ENCODE assay signal across 8 cellular contexts in the genomic region with DNA sequence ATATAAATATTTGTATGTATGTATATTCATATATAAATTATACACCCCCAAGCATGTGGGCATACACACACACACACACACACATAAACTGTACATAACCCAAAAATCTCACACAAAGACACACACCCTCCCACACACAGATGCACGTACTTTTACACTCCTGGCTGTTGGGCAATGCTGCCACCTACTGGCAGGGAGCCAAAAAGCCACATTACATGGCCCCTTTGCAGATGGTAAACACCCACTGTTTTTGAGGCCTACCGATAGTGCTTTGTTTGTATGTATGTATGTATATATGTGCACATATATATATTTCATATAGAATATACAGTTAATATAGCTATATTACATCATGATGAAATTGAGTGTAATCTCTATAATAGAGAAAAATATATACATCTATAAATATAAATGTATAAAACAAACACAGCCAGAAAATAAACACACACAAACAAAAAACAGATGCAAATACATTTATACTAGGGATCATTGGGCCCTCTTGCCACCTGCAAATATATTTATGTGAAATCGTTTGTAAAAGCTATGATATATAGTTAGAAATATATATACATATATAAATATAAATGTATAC.
DNase-seq lines count a peak whose midpoint lies in the region; ATAC-seq and TF ChIP-seq lines count a peak whose summit lies in the region.

No MANE protein-coding gene starts in this region.

- POLR2A ChIA-PET in T-cell (lab: Charles Lee) = interaction anchor here in 1 of 2 donors (1.2 kb wide), 1 partner anchor 137 kb away, joined by 4 read pairs; no protein-coding TSS in a partner anchor

- no peaks in the 10 kb centered on the region for H3K4me1 Mint-ChIP-seq in T-cell

- no peaks in the 10 kb centered on the region for H3K27me3 Mint-ChIP-seq in T-cell

- H3K4me3 ChIP-seq in GM12875 (ENCODE audit: low read depth, low read length) (no peak overlapping the region), right atrium auricular region (no peak overlapping the region), sigmoid colon (no peak overlapping the region)

- peak; percentile 84 for ATAC-seq in HG02571 (IDR thresholded peaks at IDR 0.05; ENCODE audit: unreplicated experiment)
- peak; percentile 87 to 98 (median 94) for ATAC-seq in T-cell (replicated peaks in 1 of 4)

- no peaks in the 10 kb centered on the region for H3K36me3 ChIP-seq in right atrium auricular region
- H3K36me3 ChIP-seq in sigmoid colon = no peaks in the 10 kb centered on the region

- H3K9me3 Mint-ChIP-seq in T-cell = no peaks in the 10 kb centered on the region

- TF ChIP-seq POLR2A in sigmoid colon (IDR thresholded peaks at IDR 0.05) = no peak

- 11 to 14% methylated on average over 3 of the region's 3 CpGs for WGBS in sigmoid colon, 2 donors

- H3K9me3 ChIP-seq in right atrium auricular region (no peaks in the 10 kb centered on the region), sigmoid colon (no peaks in the 10 kb centered on the region)

- CTCF ChIA-PET in T-cell (lab: Charles Lee) = interaction anchor here (0.6 to 2.0 kb wide), 15 partner anchors 9 to 479 kb away, joined by 3 to 28 read pairs (median 4); no protein-coding TSS in a partner anchor

- no peaks in the 10 kb centered on the region for H3K4me1 ChIP-seq in right atrium auricular region
- H3K4me1 ChIP-seq in sigmoid colon = no peaks in the 10 kb centered on the region

- TF ChIP-seq EP300 in sigmoid colon (IDR thresholded peaks at IDR 0.05) = no peak

- intact Hi-C loops in sigmoid colon (cut with DNase I) = loop anchor here (5.0 kb wide), 1 partner anchor 138 kb away; no protein-coding TSS in a partner anchor

- peak; percentile 88 for TF ChIP-seq CTCF in GM12875 (IDR thresholded peaks at IDR 0.05; ENCODE audit: borderline replicate concordance, insufficient read depth, low read depth, low read length)
- peak; percentile 48 to 81 for TF ChIP-seq CTCF in right atrium auricular region (IDR thresholded peaks at IDR 0.05)
- peak; percentile 15 to 50 (median 34) for TF ChIP-seq CTCF in sigmoid colon (IDR thresholded peaks at IDR 0.05)

- no peak overlapping the region for H3K27ac Mint-ChIP-seq in T-cell

- no peak overlapping the region for H3K27ac ChIP-seq in right atrium auricular region
- H3K27ac ChIP-seq in sigmoid colon = no peak overlapping the region

- no peak overlapping the region for H3K4me3 Mint-ChIP-seq in T-cell

- H3K27me3 ChIP-seq in right atrium auricular region = no peaks in the 10 kb centered on the region
- H3K27me3 ChIP-seq in sigmoid colon = no peaks in the 10 kb centered on the region

- H3K36me3 Mint-ChIP-seq in T-cell = no peaks in the 10 kb centered on the region

- peak; percentile 53 for DNase-seq in NCI-H1092 (lab: John Stamatoyannopoulos, UW)
- peak; percentile 64 to 85 (median 78) for DNase-seq in T-cell
- peak; percentile 70 for DNase-seq in amniotic epithelial cell (ENCODE audit: low read depth)
- DNase-seq in right atrium auricular region (ENCODE audit: low spot score) = peak; percentile 87
- peak; percentile 86 for DNase-seq in sigmoid colon
- DNase-seq in middle frontal gyrus (ENCODE audit: extremely low spot score, low spot score) = no peak

Comparison
In these comparisons a context has a peak if more than half of its experiments do, and no peak if none do; other contexts are left out.
1. CTCF ChIP-seq: peak in every context shown above with its lines; median percentile 88 in GM12875; 64 in right atrium auricular region; 34 in sigmoid colon.